14 cellular contexts compared by ENCODE assay signal in the genomic region with DNA sequence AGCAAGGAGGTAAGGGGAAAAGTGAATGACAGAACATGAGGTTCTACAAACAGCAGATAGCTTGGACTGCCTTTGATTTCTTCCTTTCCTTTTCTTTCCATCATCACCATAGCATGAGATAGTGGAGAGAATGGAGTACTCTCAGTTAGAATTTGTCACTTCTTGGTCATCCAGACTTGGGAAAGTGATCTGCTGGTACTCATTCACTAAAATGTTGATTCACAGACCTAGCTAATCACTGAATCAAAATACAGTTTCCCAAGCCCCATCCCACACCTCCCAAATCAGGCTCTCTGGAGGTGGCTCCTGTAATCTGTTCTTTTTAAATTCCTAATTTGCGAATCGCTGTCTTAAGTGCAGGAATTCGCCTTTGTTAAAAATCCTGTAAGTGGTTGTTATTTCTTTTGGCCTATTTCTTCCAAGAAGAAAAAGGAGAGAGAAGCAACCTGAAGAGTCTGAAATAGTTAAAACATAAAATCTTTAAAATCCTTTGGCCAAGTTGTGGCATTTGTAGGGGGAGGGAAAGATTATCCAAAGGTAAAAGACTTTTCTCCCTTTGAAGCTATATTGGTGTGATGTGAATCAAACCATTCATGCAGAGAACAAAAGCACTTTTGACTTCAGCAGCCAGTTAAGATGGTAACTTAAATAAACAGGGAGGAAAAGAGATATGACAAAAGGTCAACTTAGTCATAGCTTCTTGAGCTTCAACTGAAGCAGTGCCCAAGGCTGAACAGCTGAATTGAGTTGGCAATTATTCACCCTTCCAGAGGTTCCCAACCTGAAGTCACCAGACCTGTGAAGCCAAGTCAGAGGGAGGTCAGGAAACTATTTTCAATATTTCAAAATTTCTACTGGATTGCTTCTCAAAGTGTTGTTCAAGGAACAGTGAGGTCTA.
DNase-seq lines count a peak whose midpoint lies in the region; ATAC-seq and TF ChIP-seq lines count a peak whose summit lies in the region.
"Had no signal": no experiment of that assay in that cellular context is flagged by ENCODE, and none has a peak within 500 bp of the region (broad histone marks: within the 10 kb centered on the region; RNA-seq: fewer than 3 reads in every experiment).

No MANE protein-coding gene starts in this region.

- BruUV-seq in MCF 10A (replicated peaks; lab: Mats Ljungman, UMichigan): no TSS peak

- H3K27ac Mint-ChIP-seq in MCF 10A (ENCODE audit: low read depth, unreplicated experiment) (no peak overlapping the region), type B pancreatic cell (peak overlapping the region; percentile 39), mesothelial cell of epicardium (no peak overlapping the region)
- H3K27ac Mint-ChIP-seq in activated naive CD8-positive, alpha-beta T cell treated with anti-CD3 and anti-CD28 coated beads, Interleukin-2, amount 50 U/mL, for 24 hours: no peak overlapping the region
- H3K27ac Mint-ChIP-seq: activated CD8-positive, alpha-beta memory T cell treated with anti-CD3 and anti-CD28 coated beads, Interleukin-2, amount 10 ng/mL, durations not matched to agents 7 days and 5 days; stimulated activated naive CD8-positive, alpha-beta T cell treated with anti-CD3 and anti-CD28 coated beads, Interleukin-15, Interleukin-2, amounts not matched to agents 100 ng/mL and 50 ng/mL, for 24 hours had no signal

- H3K9me3 ChIP-seq in breast epithelium: no peaks in the 10 kb centered on the region

- H3K36me3 Mint-ChIP-seq in MCF 10A (ENCODE audit: insufficient read depth, unreplicated experiment) (no peaks in the 10 kb centered on the region), type B pancreatic cell (no peaks in the 10 kb centered on the region), mesothelial cell of epicardium (no peaks in the 10 kb centered on the region)
- H3K36me3 Mint-ChIP-seq in activated naive CD8-positive, alpha-beta T cell treated with anti-CD3 and anti-CD28 coated beads, Interleukin-2, amount 50 U/mL, for 24 hours (ENCODE audit: low read depth): no peaks in the 10 kb centered on the region
- H3K36me3 Mint-ChIP-seq: activated CD8-positive, alpha-beta memory T cell treated with anti-CD3 and anti-CD28 coated beads, Interleukin-2, amount 10 ng/mL, durations not matched to agents 7 days and 5 days had no signal

- H3K27ac ChIP-seq in breast epithelium: no peak overlapping the region
- H3K27ac ChIP-seq: skin epidermis had no signal

- intact Hi-C loops in MCF 10A (cut with micrococcal nuclease): no loop called here
- intact Hi-C loops in breast epithelium (cut with DNase I; ENCODE audit: low total_unique reads): no loop called here

- CTCF ChIA-PET in MCF 10A (lab: Yijun Ruan, JAX): interaction anchor here (0.7 to 1.5 kb wide), 4 partner anchors 9 to 260 kb away, joined by 3 to 4 read pairs (median 3); no protein-coding TSS in a partner anchor

- H3K4me1 ChIP-seq in breast epithelium: no peaks in the 10 kb centered on the region

- no peaks in the 10 kb centered on the region for H3K27me3 Mint-ChIP-seq in MCF 10A (ENCODE audit: insufficient read depth, unreplicated experiment)
- peaks cover 7% of the 10 kb centered on the region for H3K27me3 Mint-ChIP-seq in activated naive CD8-positive, alpha-beta T cell treated with anti-CD3 and anti-CD28 coated beads, Interleukin-2, amount 50 U/mL, for 24 hours
- H3K27me3 Mint-ChIP-seq in type B pancreatic cell: no peaks in the 10 kb centered on the region
- no peaks in the 10 kb centered on the region for H3K27me3 Mint-ChIP-seq in mesothelial cell of epicardium (ENCODE audit: low read depth)

- H3K4me1 Mint-ChIP-seq in MCF 10A (ENCODE audit: insufficient read depth, unreplicated experiment) (peaks cover 11% of the 10 kb centered on the region), type B pancreatic cell (ENCODE audit: unreplicated experiment) (peaks cover 25% of the 10 kb centered on the region), mesothelial cell of epicardium (peaks cover 32% of the 10 kb centered on the region)
- H3K4me1 Mint-ChIP-seq in activated naive CD8-positive, alpha-beta T cell treated with anti-CD3 and anti-CD28 coated beads, Interleukin-2, amount 50 U/mL, for 24 hours: peaks cover 12% of the 10 kb centered on the region

- no peak for TF ChIP-seq CTCF in MCF 10A (IDR thresholded peaks at IDR 0.05; ENCODE audit: unreplicated experiment)
- TF ChIP-seq CTCF in breast epithelium (IDR thresholded peaks at IDR 0.05): no peak
- TF ChIP-seq CTCF in type B pancreatic cell (conservative IDR thresholded peaks at IDR 0.05): no peak
- TF ChIP-seq CTCF in mesothelial cell of epicardium (IDR thresholded peaks at IDR 0.05; ENCODE audit: unreplicated experiment): no peak

- H3K9me3 Mint-ChIP-seq in MCF 10A (ENCODE audit: unreplicated experiment): no peaks in the 10 kb centered on the region
- no peaks in the 10 kb centered on the region for H3K9me3 Mint-ChIP-seq in activated naive CD8-positive, alpha-beta T cell treated with anti-CD3 and anti-CD28 coated beads, Interleukin-2, amount 50 U/mL, for 24 hours
- peaks cover 3% of the 10 kb centered on the region for H3K9me3 Mint-ChIP-seq in type B pancreatic cell
- H3K9me3 Mint-ChIP-seq in mesothelial cell of epicardium: no peaks in the 10 kb centered on the region
- H3K9me3 Mint-ChIP-seq: stimulated activated naive CD8-positive, alpha-beta T cell treated with anti-CD3 and anti-CD28 coated beads, Interleukin-15, Interleukin-2, amounts not matched to agents 100 ng/mL and 50 ng/mL, for 24 hours had no signal

- no peak for TF ChIP-seq POLR2A in breast epithelium (IDR thresholded peaks at IDR 0.05)

- no peak overlapping the region for H3K4me3 ChIP-seq in breast epithelium
- H3K4me3 ChIP-seq: GM12878, skin epidermis had no signal

- POLR2A ChIA-PET in MCF 10A (lab: Yijun Ruan, JAX): interaction anchor here (0.5 to 1.0 kb wide), 2 partner anchors 22 to 106 kb away, joined by 3 read pairs; no protein-coding TSS in a partner anchor

- H3K27me3 ChIP-seq in breast epithelium: no peaks in the 10 kb centered on the region

- ATAC-seq in activated naive CD8-positive, alpha-beta T cell treated with anti-CD3 and anti-CD28 coated beads, Interleukin-2, amount 50 U/mL, for 24 hours: peak; percentile 84
- no peak for ATAC-seq in GM19467 (IDR thresholded peaks at IDR 0.05; ENCODE audit: unreplicated experiment)
- ATAC-seq: activated CD8-positive, alpha-beta memory T cell treated with anti-CD3 and anti-CD28 coated beads, Interleukin-2, amount 10 ng/mL, durations not matched to agents 7 days and 5 days; GM12878; left cardiac atrium had no signal

- H3K4me3 Mint-ChIP-seq in MCF 10A (ENCODE audit: unreplicated experiment) (no peak overlapping the region), type B pancreatic cell (peak overlapping the region; percentile 58), mesothelial cell of epicardium (no peak overlapping the region)
- no peak overlapping the region for H3K4me3 Mint-ChIP-seq in activated naive CD8-positive, alpha-beta T cell treated with anti-CD3 and anti-CD28 coated beads, Interleukin-2, amount 50 U/mL, for 24 hours
- H3K4me3 Mint-ChIP-seq: activated CD8-positive, alpha-beta memory T cell treated with anti-CD3 and anti-CD28 coated beads, Interleukin-2, amount 10 ng/mL, durations not matched to agents 7 days and 5 days; stimulated activated naive CD8-positive, alpha-beta T cell treated with anti-CD3 and anti-CD28 coated beads, Interleukin-15, Interleukin-2, amounts not matched to agents 100 ng/mL and 50 ng/mL, for 24 hours had no signal

- no peaks in the 10 kb centered on the region for H3K36me3 ChIP-seq in breast epithelium

- DNase-seq in MCF 10A (ENCODE audit: unreplicated experiment) (peak; percentile 64), breast epithelium (ENCODE audit: low spot score in 2 of 2) (no peak), iris pigment epithelial cell (ENCODE audit: low read depth) (peak; percentile 69), type B pancreatic cell (ENCODE audit: extremely low spot score, unreplicated experiment) (no peak), mesothelial cell of epicardium (ENCODE audit: low spot score in 2 of 2, unreplicated experiment in 2 of 2) (no peak)
- no peak for DNase-seq in activated naive CD8-positive, alpha-beta T cell treated with anti-CD3 and anti-CD28 coated beads, Interleukin-2, amount 50 U/mL, for 24 hours
- no peak for DNase-seq in stimulated activated CD4-positive, alpha-beta T cell treated with anti-CD3 and anti-CD28 coated beads, Interleukin-4, amount 100 ng/mL, for 1 hour
- DNase-seq: activated CD8-positive, alpha-beta memory T cell treated with anti-CD3 and anti-CD28 coated beads, Interleukin-2, amount 10 ng/mL, durations not matched to agents 7 days and 5 days; left cardiac atrium; NCI-H1930 had no signal

Comparison
In these comparisons a context has a peak if more than half of its experiments do, and no peak if none do; other contexts are left out.
1. DNase-seq: peak in MCF 10A (single experiment) and iris pigment epithelial cell (single experiment); none in breast epithelium (0 of 2), activated naive CD8-positive, alpha-beta T cell treated with anti-CD3 and anti-CD28 coated beads, Interleukin-2, amount 50 U/mL, for 24 hours (single experiment), type B pancreatic cell (single experiment), stimulated activated CD4-positive, alpha-beta T cell treated with anti-CD3 and anti-CD28 coated beads, Interleukin-4, amount 100 ng/mL, for 1 hour (single experiment) and mesothelial cell of epicardium (0 of 2).